Comparison of ENCODE assay signal across 8 cellular contexts in the genomic region with DNA sequence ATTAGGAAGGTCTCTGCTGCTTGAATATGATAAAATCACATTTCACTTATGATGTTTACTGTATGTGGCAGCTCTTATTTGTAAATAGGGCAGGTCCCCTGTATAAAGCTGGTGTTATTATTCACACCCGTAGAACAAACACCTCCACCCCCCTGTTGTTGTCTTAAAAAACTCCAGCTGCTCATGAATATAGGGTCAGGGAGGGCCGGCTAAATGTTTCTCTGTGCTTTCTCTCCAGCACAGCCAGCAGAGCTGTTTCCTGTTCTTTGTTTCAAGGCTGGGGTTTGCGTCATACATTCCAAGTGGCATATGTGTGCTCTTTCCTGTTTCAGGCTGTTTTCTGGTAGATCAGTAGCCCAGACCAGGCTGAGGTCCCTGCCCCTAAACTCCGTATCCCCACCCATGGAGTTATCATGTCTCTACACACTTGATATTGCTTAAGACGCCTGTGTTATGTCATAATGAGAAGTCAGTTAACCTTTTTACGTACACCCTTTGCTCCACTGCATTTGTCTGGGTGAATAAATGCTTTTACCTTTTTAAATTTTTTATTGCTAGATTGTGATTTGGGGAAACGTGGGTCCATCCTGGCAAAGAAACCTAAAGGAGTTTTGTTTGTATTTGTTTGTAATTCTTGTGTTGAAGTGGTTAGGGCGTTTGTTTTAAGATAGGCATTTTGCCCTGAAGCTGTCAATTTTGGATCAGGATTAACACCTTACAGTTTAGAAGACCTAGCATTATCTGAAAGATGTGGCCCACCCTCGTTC. TPM values are rescaled to one million over a fixed set of nuclear protein-coding genes. Genes with fewer than 3 reads are reported as not detected.
A peak's percentile ranks its signal among the peaks of the same experiment; 100 is the strongest.
DNase-seq lines count a peak whose midpoint lies in the region; ATAC-seq and TF ChIP-seq lines count a peak whose summit lies in the region.

No MANE protein-coding gene starts in this region.

- H3K4me3 Mint-ChIP-seq in CD14-positive monocyte = peak overlapping the region; percentile 99
- H3K4me3 Mint-ChIP-seq in activated CD4-positive, alpha-beta T cell treated with anti-CD3 and anti-CD28 coated beads, Interleukin-2, amount 10 ng/mL, durations not matched to agents 7 days and 5 days = peak overlapping the region; percentile 95
- peak overlapping the region; percentile 74 for H3K4me3 Mint-ChIP-seq in stimulated activated memory B cell treated with anti-CD40 and anti-IgM and Interleukin-4, amounts not matched to agents 10 μg/mL and 1 μg/mL and 100 μg/mL, for 72 hours

- H3K4me3 ChIP-seq in left lung = peak overlapping the region; percentile 77 to 84

- no peaks in the 10 kb centered on the region for H3K36me3 ChIP-seq in left lung

- CTCF ChIA-PET in activated CD4-positive, alpha-beta T cell treated with anti-CD3 and anti-CD28 coated beads, Interleukin-2, amount 10 ng/mL, durations not matched to agents 7 days and 5 days (lab: Charles Lee) = interaction anchor here (0.6 to 1.9 kb wide), 2 partner anchors 9 to 348 kb away, joined by 4 to 8 read pairs; no protein-coding TSS in a partner anchor

- no peaks in the 10 kb centered on the region for H3K9me3 ChIP-seq in left lung

- H3K36me3 Mint-ChIP-seq in CD14-positive monocyte = peaks cover 18 to 23% of the 10 kb centered on the region in 2 donors
- peaks cover 28% of the 10 kb centered on the region for H3K36me3 Mint-ChIP-seq in activated CD4-positive, alpha-beta T cell treated with anti-CD3 and anti-CD28 coated beads, Interleukin-2, amount 10 ng/mL, durations not matched to agents 7 days and 5 days (ENCODE audit: low read depth)
- no peaks in the 10 kb centered on the region for H3K36me3 Mint-ChIP-seq in stimulated activated memory B cell treated with anti-CD40 and anti-IgM and Interleukin-4, amounts not matched to agents 10 μg/mL and 1 μg/mL and 100 μg/mL, for 72 hours

- H3K27ac Mint-ChIP-seq in CD14-positive monocyte = peak overlapping the region; percentile 94 to 97 (median 97)
- peak overlapping the region; percentile 79 for H3K27ac Mint-ChIP-seq in activated CD4-positive, alpha-beta T cell treated with anti-CD3 and anti-CD28 coated beads, Interleukin-2, amount 10 ng/mL, durations not matched to agents 7 days and 5 days
- H3K27ac Mint-ChIP-seq in stimulated activated memory B cell treated with anti-CD40 and anti-IgM and Interleukin-4, amounts not matched to agents 10 μg/mL and 1 μg/mL and 100 μg/mL, for 72 hours = peak overlapping the region; percentile 72

- no peaks in the 10 kb centered on the region for H3K27me3 Mint-ChIP-seq in CD14-positive monocyte (ENCODE audit: low read depth in 3 of 3)
- peaks cover 10% of the 10 kb centered on the region for H3K27me3 Mint-ChIP-seq in activated CD4-positive, alpha-beta T cell treated with anti-CD3 and anti-CD28 coated beads, Interleukin-2, amount 10 ng/mL, durations not matched to agents 7 days and 5 days
- H3K27me3 Mint-ChIP-seq in stimulated activated memory B cell treated with anti-CD40 and anti-IgM and Interleukin-4, amounts not matched to agents 10 μg/mL and 1 μg/mL and 100 μg/mL, for 72 hours = no peaks in the 10 kb centered on the region

- H3K4me1 ChIP-seq in left lung = peaks cover 51 to 79% of the 10 kb centered on the region in 2 donors

- no peaks in the 10 kb centered on the region for H3K27me3 ChIP-seq in left lung

- H3K27ac ChIP-seq in left lung = peak overlapping the region; percentile 99 to 100

- intact Hi-C loops in CD14-positive monocyte (cut with micrococcal nuclease) (loop anchor here in 1 of 2 donors (2.0 kb wide), 1 partner anchor 142 kb away; no protein-coding TSS in a partner anchor), left lung (cut with DNase I) (no loop called here)

- H3K9me3 Mint-ChIP-seq in CD14-positive monocyte = peaks cover 0 to under 1% (median 0%) of the 10 kb centered on the region in 7 donors
- H3K9me3 Mint-ChIP-seq in activated CD4-positive, alpha-beta T cell treated with anti-CD3 and anti-CD28 coated beads, Interleukin-2, amount 10 ng/mL, durations not matched to agents 7 days and 5 days = no peaks in the 10 kb centered on the region
- no peaks in the 10 kb centered on the region for H3K9me3 Mint-ChIP-seq in stimulated activated memory B cell treated with anti-CD40 and anti-IgM and Interleukin-4, amounts not matched to agents 10 μg/mL and 1 μg/mL and 100 μg/mL, for 72 hours

- peaks cover 65% of the 10 kb centered on the region for H3K4me1 Mint-ChIP-seq in CD14-positive monocyte
- peaks cover 69% of the 10 kb centered on the region for H3K4me1 Mint-ChIP-seq in activated CD4-positive, alpha-beta T cell treated with anti-CD3 and anti-CD28 coated beads, Interleukin-2, amount 10 ng/mL, durations not matched to agents 7 days and 5 days
- peaks cover 67% of the 10 kb centered on the region for H3K4me1 Mint-ChIP-seq in stimulated activated memory B cell treated with anti-CD40 and anti-IgM and Interleukin-4, amounts not matched to agents 10 μg/mL and 1 μg/mL and 100 μg/mL, for 72 hours

- TF ChIP-seq CTCF in CD14-positive monocyte (IDR thresholded peaks at IDR 0.05) = no peak
- no peak for TF ChIP-seq CTCF in left lung (IDR thresholded peaks at IDR 0.05)

- POLR2A ChIA-PET in activated CD4-positive, alpha-beta T cell treated with anti-CD3 and anti-CD28 coated beads, Interleukin-2, amount 10 ng/mL, durations not matched to agents 7 days and 5 days (lab: Charles Lee) = no interaction called here

- DNase-seq in CD14-positive monocyte (ENCODE audit: low spot score) (peak; percentile 88), NCI-H510A treated with DMSO at 0.1 percent for 48 hours (lab: John Stamatoyannopoulos, UW) (peak; percentile 68), ecto neural progenitor cell (ENCODE audit: low spot score) (peak; percentile 76), left lung (peak in 1 of 2 donors; percentile 79), NCI-H1930 (lab: John Stamatoyannopoulos, UW) (no peak)
- DNase-seq in activated CD4-positive, alpha-beta T cell treated with anti-CD3 and anti-CD28 coated beads, Interleukin-2, amount 10 ng/mL, durations not matched to agents 7 days and 5 days = peak; percentile 62

- ATAC-seq in HG02885 (IDR thresholded peaks at IDR 0.05; ENCODE audit: poor library complexity, unreplicated experiment) (peak; percentile 15), left lung (peak; percentile 60)
- no peak for ATAC-seq in stimulated activated memory B cell treated with anti-CD40 and anti-IgM and Interleukin-4, amounts not matched to agents 10 μg/mL and 1 μg/mL and 100 μg/mL, for 72 hours

RNA-seq across cellular contexts. Expression of gene KLF3, which starts 3.2 kb away (rescaled TPM):
- polyA plus RNA-seq in CD14-positive monocyte = 10 to 100 TPM; 46.3 to 53.9 TPM
- total RNA-seq in activated CD4-positive, alpha-beta T cell treated with anti-CD3 and anti-CD28 coated beads, Interleukin-2, amount 10 ng/mL, durations not matched to agents 7 days and 5 days = 10 to 100 TPM; 30.2 to 33.5 TPM
- 10 to 100 TPM; 43.5 to 59.8 TPM for total RNA-seq in left lung

Comparison
In these comparisons a context has a peak if more than half of its experiments do, and no peak if none do; other contexts are left out.
1. DNase-seq: peak in CD14-positive monocyte (single experiment), NCI-H510A treated with DMSO at 0.1 percent for 48 hours (single experiment), activated CD4-positive, alpha-beta T cell treated with anti-CD3 and anti-CD28 coated beads, Interleukin-2, amount 10 ng/mL, durations not matched to agents 7 days and 5 days (single experiment) and ecto neural progenitor cell (single experiment); none in NCI-H1930 (0 of 2).
2. Peak in every context shown above with its lines, with median percentiles within 50 percentile points of each other: H3K27ac Mint-ChIP-seq and H3K4me3 Mint-ChIP-seq.